8 cellular contexts compared by ENCODE assay signal in the genomic region with DNA sequence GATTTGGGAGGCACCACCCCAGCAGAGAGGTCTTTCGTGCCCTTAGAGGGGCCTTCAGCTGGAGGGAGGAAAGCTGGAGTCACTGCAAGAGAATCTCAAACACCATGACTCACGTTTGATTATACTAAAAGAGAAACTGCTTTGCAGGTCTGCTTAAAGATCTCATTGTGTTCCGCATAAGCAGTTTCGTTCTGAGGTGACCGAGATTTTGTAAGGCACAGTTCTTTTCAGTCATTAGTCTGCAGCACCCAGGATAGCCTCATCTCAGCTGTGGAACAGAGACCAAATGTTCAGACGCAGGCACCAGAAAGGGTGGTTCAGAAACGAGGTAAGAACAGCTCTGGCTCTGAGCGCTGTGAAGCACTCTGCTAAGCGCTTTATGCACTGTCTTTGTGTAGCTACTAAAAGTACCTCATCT.
DNase-seq lines count a peak whose midpoint lies in the region; ATAC-seq and TF ChIP-seq lines count a peak whose summit lies in the region.

No MANE protein-coding gene starts in this region.

- peaks cover 5% of the 10 kb centered on the region for H3K27me3 Mint-ChIP-seq in activated T-cell treated with anti-CD3 and anti-CD28 coated beads, Interleukin-2, amount 50 U/mL, for 72 hours (ENCODE audit: low read depth)
- H3K27me3 Mint-ChIP-seq in neural crest cell (ENCODE audit: low read depth), result peaks cover 17% of the 10 kb centered on the region

- H3K9me3 Mint-ChIP-seq in activated T-cell treated with anti-CD3 and anti-CD28 coated beads, Interleukin-2, amount 50 U/mL, for 72 hours, result peaks cover 0 to 5% of the 10 kb centered on the region in 2 donors
- H3K9me3 Mint-ChIP-seq in neural crest cell, result peaks cover 4% of the 10 kb centered on the region

- TF ChIP-seq CTCF in neural crest cell (conservative IDR thresholded peaks at IDR 0.05), result no peak

- H3K4me3 Mint-ChIP-seq in activated T-cell treated with anti-CD3 and anti-CD28 coated beads, Interleukin-2, amount 50 U/mL, for 72 hours, result peak overlapping the region; percentile 41 to 80
- H3K4me3 Mint-ChIP-seq in neural crest cell, result no peak overlapping the region

- peaks cover 18% of the 10 kb centered on the region for H3K4me1 Mint-ChIP-seq in activated T-cell treated with anti-CD3 and anti-CD28 coated beads, Interleukin-2, amount 50 U/mL, for 72 hours (ENCODE audit: low read depth)
- peaks cover 17% of the 10 kb centered on the region for H3K4me1 Mint-ChIP-seq in neural crest cell

- DNase-seq in Daoy (ENCODE audit: low read depth) (peak; percentile 65), neural crest cell (ENCODE audit: low read depth, low spot score) (no peak), NCI-H1092 treated with DMSO at 0.1 percent for 48 hours (lab: John Stamatoyannopoulos, UW) (no peak), NCI-H2029 treated with DMSO at 0.1 percent for 48 hours (lab: John Stamatoyannopoulos, UW) (no peak), COR-L47 (lab: John Stamatoyannopoulos, UW) (no peak)
- DNase-seq in activated T-cell treated with anti-CD3 and anti-CD28 coated beads, Interleukin-2, amount 50 U/mL, for 72 hours, result peak; percentile 55 to 70

- H3K36me3 Mint-ChIP-seq in activated T-cell treated with anti-CD3 and anti-CD28 coated beads, Interleukin-2, amount 50 U/mL, for 72 hours (ENCODE audit: insufficient read depth in 2 of 2), result peaks cover 0 to 3% of the 10 kb centered on the region in 2 donors
- H3K36me3 Mint-ChIP-seq in neural crest cell (ENCODE audit: low read depth), result no peaks in the 10 kb centered on the region

- ATAC-seq in GM19455 (IDR thresholded peaks at IDR 0.05; ENCODE audit: unreplicated experiment), result peak; percentile 99
- peak; percentile 99 for ATAC-seq in HG03432 (IDR thresholded peaks at IDR 0.05; ENCODE audit: unreplicated experiment)
- ATAC-seq in activated T-cell treated with anti-CD3 and anti-CD28 coated beads, Interleukin-2, amount 50 U/mL, for 72 hours (replicated peaks in 1 of 2), result peak; percentile 96 to 97

- H3K27ac Mint-ChIP-seq in activated T-cell treated with anti-CD3 and anti-CD28 coated beads, Interleukin-2, amount 50 U/mL, for 72 hours, result peak overlapping the region; percentile 55
- H3K27ac Mint-ChIP-seq in neural crest cell (ENCODE audit: unreplicated experiment), result peak overlapping the region; percentile 54

Comparison
In these comparisons a context has a peak if more than half of its experiments do, and no peak if none do; other contexts are left out.
1. DNase-seq: peak in Daoy (single experiment) and activated T-cell treated with anti-CD3 and anti-CD28 coated beads, Interleukin-2, amount 50 U/mL, for 72 hours (2 of 2); none in neural crest cell (single experiment), NCI-H1092 treated with DMSO at 0.1 percent for 48 hours (single experiment), NCI-H2029 treated with DMSO at 0.1 percent for 48 hours (single experiment) and COR-L47 (single experiment).
2. Peak in every context shown above with its lines, with median percentiles within 50 percentile points of each other: ATAC-seq.